Comparison of ENCODE assay signal across 21 cellular contexts in genomic region chr7:16365952-16366351, GRCh38.
"Had no signal": no experiment of that assay in that cellular context is flagged by ENCODE, and none has a peak within 500 bp of the region (broad histone marks: within the 10 kb centered on the region; RNA-seq: fewer than 3 reads in every experiment).

No MANE protein-coding gene starts in this region.

- H3K36me3 ChIP-seq: neutrophil, right lobe of liver, suprapubic skin, thyroid gland had no signal

- ATAC-seq: left colon; left ventricle myocardium superior; naive thymus-derived CD8-positive, alpha-beta T cell; psoas muscle; right lobe of liver; stimulated activated effector memory CD8-positive, alpha-beta T cell treated with anti-CD3 and anti-CD28 coated beads, Interleukin-12 subunit alpha, Interleukin-12 subunit beta, amount 100 ng/mL, for 72 hours; stimulated activated naive CD8-positive, alpha-beta T cell treated with anti-CD3 and anti-CD28 coated beads, Interleukin-15, Interleukin-2, amounts not matched to agents 100 U/mL and 50 U/mL, for 24 hours had no signal

- H3K4me1 ChIP-seq: psoas muscle, right lobe of liver, suprapubic skin, thyroid gland had no signal

- H3K9me3 ChIP-seq: neutrophil, psoas muscle, right lobe of liver, suprapubic skin, thyroid gland had no signal

- H3K27ac ChIP-seq: dorsolateral prefrontal cortex, hepatocyte, neutrophil, psoas muscle, right lobe of liver, suprapubic skin, thyroid gland had no signal

- FAIRE-seq: kidney, urothelium cell line had no signal

- H3K79me2 ChIP-seq: hepatocyte had no signal

- H3K4me2 ChIP-seq: hepatocyte had no signal

- H3K27me3 ChIP-seq: dorsolateral prefrontal cortex, hepatocyte, neutrophil, right lobe of liver, suprapubic skin, thyroid gland had no signal

- H2AFZ ChIP-seq: hepatocyte had no signal

- H3K4me3 ChIP-seq: dorsolateral prefrontal cortex, hepatocyte, lung, psoas muscle, right lobe of liver, suprapubic skin, thyroid gland had no signal

- DNase-seq: dorsolateral prefrontal cortex; effector CD8-positive, alpha-beta T cell; foreskin melanocyte; head of caudate nucleus; kidney; left colon; left ventricle myocardium superior; naive thymus-derived CD8-positive, alpha-beta T cell; psoas muscle; retina; right lobe of liver; stimulated activated CD4-positive, alpha-beta T cell treated with anti-CD3 and anti-CD28 coated beads, Interleukin-4, amount 100 ng/mL, for 1 hour; stimulated activated CD8-positive, alpha-beta memory T cell treated with anti-CD3 and anti-CD28 coated beads, Interleukin-4, amount 100 ng/mL, for 48 hours; stimulated activated naive CD8-positive, alpha-beta T cell treated with anti-CD3 and anti-CD28 coated beads, Interleukin-15, Interleukin-2, amounts not matched to agents 100 U/mL and 50 U/mL, for 24 hours; thyroid gland had no signal
